Comparison of ENCODE assay signal across 1 cellular context in the genomic region with DNA sequence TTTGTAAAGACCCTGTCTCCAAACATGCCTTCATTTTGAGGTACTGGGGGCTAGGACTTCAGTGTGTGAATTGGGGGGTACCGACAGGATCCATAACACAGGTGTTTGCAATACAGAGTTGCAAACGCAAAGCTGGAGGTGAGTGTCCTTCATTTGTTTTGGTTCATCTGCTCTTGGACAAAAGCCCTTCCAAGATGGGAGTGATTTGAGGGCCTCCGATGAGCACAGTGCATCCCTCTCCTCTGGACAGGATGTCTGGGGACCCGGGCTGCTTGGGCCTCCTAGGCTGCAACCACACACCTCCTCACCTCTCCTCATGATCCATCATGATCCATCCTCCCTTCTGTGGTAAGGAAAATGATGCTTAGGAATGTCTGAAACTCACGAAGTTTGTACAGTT.
TF ChIP-seq lines count a peak whose summit lies in the region.

No MANE protein-coding gene starts in this region.

TF ChIP-seq in HepG2, 621 proteins besides CTCF, POLR2A, EP300 and RAD21 (continued from another document):
- TF ChIP-seq ZNF646 (CRISPR knock-in tag; IDR thresholded peaks at IDR 0.05) (no peak), ZNF180 (CRISPR knock-in tag; IDR thresholded peaks at IDR 0.05; ENCODE audit: borderline replicate concordance, low read depth) (no peak), NRL (CRISPR knock-in tag; IDR thresholded peaks at IDR 0.05; ENCODE audit: borderline replicate concordance) (no peak), MYNN (CRISPR knock-in tag; IDR thresholded peaks at IDR 0.05; ENCODE audit: low read depth) (no peak), POLR2G (IDR thresholded peaks at IDR 0.05; ENCODE audit: low read depth, low read length) (no peak), ZNF446 (CRISPR knock-in tag; IDR thresholded peaks at IDR 0.05) (no peak), MEIS2 (CRISPR knock-in tag; IDR thresholded peaks at IDR 0.05) (no peak), DBP (CRISPR knock-in tag; IDR thresholded peaks at IDR 0.05; ENCODE audit: not compliant biosample characterization) (no peak), ZNF34 (CRISPR knock-in tag; IDR thresholded peaks at IDR 0.05; ENCODE audit: borderline replicate concordance) (no peak), YEATS2 (CRISPR knock-in tag; IDR thresholded peaks at IDR 0.05; ENCODE audit: borderline replicate concordance) (no peak), ZBTB42 (CRISPR knock-in tag; IDR thresholded peaks at IDR 0.05) (no peak)
- TF ChIP-seq, protein P1, sequence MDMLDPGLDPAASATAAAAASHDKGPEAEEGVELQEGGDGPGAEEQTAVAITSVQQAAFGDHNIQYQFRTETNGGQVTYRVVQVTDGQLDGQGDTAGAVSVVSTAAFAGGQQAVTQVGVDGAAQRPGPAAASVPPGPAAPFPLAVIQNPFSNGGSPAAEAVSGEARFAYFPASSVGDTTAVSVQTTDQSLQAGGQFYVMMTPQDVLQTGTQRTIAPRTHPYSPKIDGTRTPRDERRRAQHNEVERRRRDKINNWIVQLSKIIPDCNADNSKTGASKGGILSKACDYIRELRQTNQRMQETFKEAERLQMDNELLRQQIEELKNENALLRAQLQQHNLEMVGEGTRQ (IDR thresholded peaks at IDR 0.05; ENCODE audit: low read depth, low read length): no peak
- TF ChIP-seq, protein P1 (CRISPR knock-in tag; IDR thresholded peaks at IDR 0.05; ENCODE audit: borderline replicate concordance): no peak
